ENCODE assay signal across 8 cellular contexts in genomic region chr13:18211752-18212560, GRCh38.
A peak's percentile ranks its signal among the peaks of the same experiment; 100 is the strongest.
DNase-seq lines count a peak whose midpoint lies in the region; ATAC-seq and TF ChIP-seq lines count a peak whose summit lies in the region.
"Not testable (repeated sequence)": the region's sequence is repeated elsewhere in the genome, so short reads cannot be mapped to it uniquely, and the experiment has no call there.

No MANE protein-coding gene starts in this region.

- not testable (repeated sequence) for H3K4me1 ChIP-seq in naive thymus-derived CD4-positive, alpha-beta T cell (ENCODE audit: control insufficient read depth in 2 of 2, insufficient read depth in 2 of 2, low read length in 2 of 2); suprapubic skin

- CTCF ChIA-PET in activated naive CD4-positive, alpha-beta T cell treated with anti-CD3 and anti-CD28 coated beads for 36 hours (lab: Charles Lee); naive thymus-derived CD4-positive, alpha-beta T cell (lab: Charles Lee): not testable (repeated sequence)

- not testable (repeated sequence) for H3K4me3 ChIP-seq in naive thymus-derived CD4-positive, alpha-beta T cell (ENCODE audit: low read length); suprapubic skin

- POLR2A ChIA-PET in naive thymus-derived CD4-positive, alpha-beta T cell (lab: Charles Lee) = not testable (repeated sequence)

- H3K27me3 ChIP-seq in naive thymus-derived CD4-positive, alpha-beta T cell (ENCODE audit: control insufficient read depth in 2 of 2, insufficient read depth in 2 of 2, low read length in 2 of 2); suprapubic skin: not testable (repeated sequence)

- DNase-seq in NAMALWA (ENCODE audit: low spot score) = peak; percentile 19
- peak; percentile 50 for DNase-seq in activated naive CD4-positive, alpha-beta T cell treated with anti-CD3 and anti-CD28 coated beads for 36 hours
- not testable (repeated sequence) for DNase-seq in glutamatergic neuron
- DNase-seq in naive thymus-derived CD4-positive, alpha-beta T cell = peak in 3 of 9 donors; percentile 30 to 38 (median 31)
- DNase-seq in suprapubic skin (ENCODE audit: low spot score in 2 of 2) = peak; percentile 68 to 98

- peak; percentile 80 for ATAC-seq in GM18511 (IDR thresholded peaks at IDR 0.05; ENCODE audit: unreplicated experiment)
- ATAC-seq in GM21576 (IDR thresholded peaks at IDR 0.05; ENCODE audit: unreplicated experiment) = peak; percentile 54
- peak; percentile 84 for ATAC-seq in HG03066 (IDR thresholded peaks at IDR 0.05; ENCODE audit: low read depth, unreplicated experiment)
- peak; percentile 79 for ATAC-seq in naive thymus-derived CD4-positive, alpha-beta T cell

- H3K9me3 ChIP-seq in naive thymus-derived CD4-positive, alpha-beta T cell (ENCODE audit: control insufficient read depth in 2 of 3, low read length in 3 of 3); suprapubic skin: not testable (repeated sequence)

- not testable (repeated sequence) for TF ChIP-seq EP300 in suprapubic skin (IDR thresholded peaks at IDR 0.05)

- not testable (repeated sequence) for H3K27ac ChIP-seq in naive thymus-derived CD4-positive, alpha-beta T cell (ENCODE audit: low read depth, low read length); suprapubic skin

- H3K4me1 Mint-ChIP-seq in activated naive CD4-positive, alpha-beta T cell treated with anti-CD3 and anti-CD28 coated beads for 36 hours (ENCODE audit: low read depth); glutamatergic neuron (ENCODE audit: low read depth, unreplicated experiment); naive thymus-derived CD4-positive, alpha-beta T cell: not testable (repeated sequence)

- not testable (repeated sequence) for H3K36me3 ChIP-seq in naive thymus-derived CD4-positive, alpha-beta T cell (ENCODE audit: control insufficient read depth in 2 of 3, insufficient read depth in 3 of 3, low read length in 3 of 3); suprapubic skin

- not testable (repeated sequence) for H3K4me3 Mint-ChIP-seq in activated naive CD4-positive, alpha-beta T cell treated with anti-CD3 and anti-CD28 coated beads for 36 hours; glutamatergic neuron (ENCODE audit: unreplicated experiment); naive thymus-derived CD4-positive, alpha-beta T cell

- not testable (repeated sequence) for TF ChIP-seq POLR2A in suprapubic skin (IDR thresholded peaks at IDR 0.05)

- WGBS in suprapubic skin = 75% methylated on average over 5 of the region's 5 CpGs

- not testable (repeated sequence) for H3K27ac Mint-ChIP-seq in activated naive CD4-positive, alpha-beta T cell treated with anti-CD3 and anti-CD28 coated beads for 36 hours; naive thymus-derived CD4-positive, alpha-beta T cell
- peak overlapping the region; percentile 0 for H3K27ac Mint-ChIP-seq in glutamatergic neuron (ENCODE audit: unreplicated experiment)

- intact Hi-C loops in activated naive CD4-positive, alpha-beta T cell treated with anti-CD3 and anti-CD28 coated beads for 36 hours (cut with micrococcal nuclease); naive thymus-derived CD4-positive, alpha-beta T cell (cut with micrococcal nuclease): not testable (repeated sequence)

- not testable (repeated sequence) for H3K27me3 Mint-ChIP-seq in activated naive CD4-positive, alpha-beta T cell treated with anti-CD3 and anti-CD28 coated beads for 36 hours (ENCODE audit: low read depth); glutamatergic neuron (ENCODE audit: unreplicated experiment); naive thymus-derived CD4-positive, alpha-beta T cell

- TF ChIP-seq CTCF in glutamatergic neuron (IDR thresholded peaks at IDR 0.05; ENCODE audit: partially characterized antibody, unreplicated experiment); suprapubic skin (IDR thresholded peaks at IDR 0.05): not testable (repeated sequence)

- not testable (repeated sequence) for H3K9me3 Mint-ChIP-seq in activated naive CD4-positive, alpha-beta T cell treated with anti-CD3 and anti-CD28 coated beads for 36 hours
- H3K9me3 Mint-ChIP-seq in glutamatergic neuron (ENCODE audit: unreplicated experiment) = peaks cover 10% of the 10 kb centered on the region
- H3K9me3 Mint-ChIP-seq in naive thymus-derived CD4-positive, alpha-beta T cell = peaks cover 6 to 19% (median 10%) of the 10 kb centered on the region in 11 donors

- H3K36me3 Mint-ChIP-seq in activated naive CD4-positive, alpha-beta T cell treated with anti-CD3 and anti-CD28 coated beads for 36 hours (ENCODE audit: low read depth); glutamatergic neuron (ENCODE audit: unreplicated experiment); naive thymus-derived CD4-positive, alpha-beta T cell: not testable (repeated sequence)
